Comparison of ENCODE assay signal across 8 cellular contexts in the genomic region with DNA sequence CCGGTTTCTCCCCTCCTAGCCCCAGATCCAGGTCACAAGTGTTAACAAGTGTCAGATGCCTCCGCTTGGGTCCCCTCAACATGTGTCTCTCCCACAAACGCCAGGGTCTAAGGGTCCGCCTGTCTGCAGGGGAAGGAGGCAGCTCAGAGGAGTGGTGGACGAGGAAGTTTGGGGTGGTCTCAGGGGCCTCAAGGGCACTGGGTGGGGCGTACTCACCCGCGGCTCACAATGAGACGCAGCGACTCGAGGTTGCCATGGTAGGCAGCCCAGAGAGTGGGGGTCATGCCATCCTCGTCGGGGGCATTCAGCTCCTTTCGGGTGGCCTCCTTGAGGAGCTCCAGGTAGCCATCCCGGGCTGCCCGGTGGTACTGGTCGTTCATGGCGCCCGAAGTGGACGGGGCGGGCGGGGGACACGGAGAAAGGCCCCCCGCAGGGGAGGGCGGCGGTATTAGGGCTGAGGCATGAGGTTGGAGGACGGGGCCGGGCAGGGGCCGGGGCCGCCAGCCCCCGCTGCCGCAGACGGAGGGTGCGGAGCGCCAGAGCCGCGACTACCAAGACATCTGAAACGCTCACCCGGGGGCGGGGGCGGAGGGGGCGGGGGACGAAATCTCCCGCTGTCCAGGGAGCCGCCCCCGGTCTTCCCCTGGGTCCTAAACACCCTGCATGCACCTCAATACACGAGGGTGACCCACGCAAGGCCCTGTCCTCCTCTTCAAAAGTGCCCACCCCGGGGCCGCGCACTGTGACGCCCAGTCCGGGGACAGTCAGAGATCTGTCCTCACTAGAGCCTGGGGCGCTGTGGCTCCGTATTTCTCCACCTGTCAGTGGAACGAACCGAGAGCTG. TPM values are rescaled to one million over a fixed set of nuclear protein-coding genes. Genes with fewer than 3 reads are reported as not detected.
DNase-seq lines count a peak whose midpoint lies in the region; ATAC-seq and TF ChIP-seq lines count a peak whose summit lies in the region.

USH1G (minus strand) TSS at position 562 of the 844 bp plus-strand sequence; CDS start at position 380, 182 bp downstream.

- no peaks in the 10 kb centered on the region for H3K36me3 Mint-ChIP-seq in CD8-positive, alpha-beta memory T cell
- peaks cover 0 to 3% (median 0%) of the 10 kb centered on the region in 5 donors for H3K36me3 Mint-ChIP-seq in naive thymus-derived CD4-positive, alpha-beta T cell

- no peak for TF ChIP-seq CTCF in Loucy (conservative IDR thresholded peaks at IDR 0.05; ENCODE audit: low read length)

- no peak within 1 kb of the TSS for H3K4me3 ChIP-seq in CD8-positive, alpha-beta memory T cell (ENCODE audit: low read length)
- no peak within 1 kb of the TSS for H3K4me3 ChIP-seq in Loucy (ENCODE audit: low read length, poor library complexity, severe bottlenecking)
- no peak within 1 kb of the TSS for H3K4me3 ChIP-seq in naive thymus-derived CD4-positive, alpha-beta T cell (ENCODE audit: low read length)

- POLR2A ChIA-PET in CD8-positive, alpha-beta memory T cell (lab: Charles Lee), result interaction anchor here (0.6 kb wide), 1 partner anchor 38 kb away, joined by 3 read pairs; no protein-coding TSS in a partner anchor
- POLR2A ChIA-PET in naive thymus-derived CD4-positive, alpha-beta T cell (lab: Charles Lee), result no interaction called here

- no peaks in the 10 kb centered on the region for H3K36me3 ChIP-seq in CD8-positive, alpha-beta memory T cell (ENCODE audit: insufficient read depth, low read length)
- H3K36me3 ChIP-seq in Loucy (ENCODE audit: insufficient read depth, low read length), result no peaks in the 10 kb centered on the region
- no peaks in the 10 kb centered on the region for H3K36me3 ChIP-seq in naive thymus-derived CD4-positive, alpha-beta T cell (ENCODE audit: control insufficient read depth in 2 of 3, insufficient read depth in 3 of 3, low read length in 3 of 3)

- H3K4me1 ChIP-seq in CD8-positive, alpha-beta memory T cell (ENCODE audit: insufficient read depth, low read length), result peaks cover 9% of the 10 kb centered on the region
- H3K4me1 ChIP-seq in Loucy (ENCODE audit: insufficient read depth, low read length, poor library complexity, severe bottlenecking), result no peaks in the 10 kb centered on the region
- peaks cover 3 to 12% of the 10 kb centered on the region in 2 donors for H3K4me1 ChIP-seq in naive thymus-derived CD4-positive, alpha-beta T cell (ENCODE audit: control insufficient read depth in 2 of 2, insufficient read depth in 2 of 2, low read length in 2 of 2)

- CTCF ChIA-PET in CD8-positive, alpha-beta memory T cell (lab: Charles Lee), result interaction anchor here (1.2 to 3.1 kb wide), 3 partner anchors 35 to 91 kb away, joined by 4 to 21 read pairs (median 14); no protein-coding TSS in a partner anchor
- CTCF ChIA-PET in naive thymus-derived CD4-positive, alpha-beta T cell (lab: Charles Lee), result interaction anchor here (1.1 to 1.7 kb wide), 2 partner anchors 35 to 279 kb away, joined by 3 to 11 read pairs; no protein-coding TSS in a partner anchor

- peak in 1 of 5 donors; percentile 6 for DNase-seq in CD8-positive, alpha-beta memory T cell
- DNase-seq in ecto neural progenitor cell (ENCODE audit: low spot score), result peak; percentile 66
- DNase-seq in naive thymus-derived CD4-positive, alpha-beta T cell, result peak in 1 of 9 donors; percentile 6
- no peak for DNase-seq in NK-92 treated with Interleukin-12 subunit alpha and Interleukin-12 subunit beta, amount 100 ng/mL, for 24 hours (lab: John Stamatoyannopoulos, UW)
- DNase-seq in stimulated activated naive CD4-positive, alpha-beta T cell treated with Interleukin-2 at 50 U/mL for 16 hours (lab: John Stamatoyannopoulos, UW), result no peak

- peak within 1 kb of the TSS in 6 of 7 donors; percentile 54 to 81 (median 63) for H3K4me3 Mint-ChIP-seq in CD8-positive, alpha-beta memory T cell
- peak within 1 kb of the TSS; percentile 23 to 76 (median 62) for H3K4me3 Mint-ChIP-seq in naive thymus-derived CD4-positive, alpha-beta T cell

- H3K27ac ChIP-seq in CD8-positive, alpha-beta memory T cell (ENCODE audit: low read depth, low read length), result no peak within 1 kb of the TSS
- no peak within 1 kb of the TSS for H3K27ac ChIP-seq in naive thymus-derived CD4-positive, alpha-beta T cell (ENCODE audit: low read depth, low read length)

- intact Hi-C loops in naive thymus-derived CD4-positive, alpha-beta T cell (cut with micrococcal nuclease), result loop anchor here (1.0 kb wide), 1 partner anchor 35 kb away; no protein-coding TSS in a partner anchor

- peak within 1 kb of the TSS; percentile 27; the same call in 1 of the 2 replicates for H2AFZ ChIP-seq in Loucy (ENCODE audit: low read length)

- no peaks in the 10 kb centered on the region for H3K9me2 ChIP-seq in Loucy (replicated peaks; ENCODE audit: low read depth, low read length)

- H3K27ac Mint-ChIP-seq in CD8-positive, alpha-beta memory T cell, result peak within 1 kb of the TSS in 1 of 8 donors; percentile 19
- peak within 1 kb of the TSS in 1 of 9 donors; percentile 48 for H3K27ac Mint-ChIP-seq in naive thymus-derived CD4-positive, alpha-beta T cell

- peak; percentile 39 for ATAC-seq in naive thymus-derived CD4-positive, alpha-beta T cell
- ATAC-seq in HG03045 (IDR thresholded peaks at IDR 0.05; ENCODE audit: unreplicated experiment) (no peak), HG03196 (IDR thresholded peaks at IDR 0.05; ENCODE audit: unreplicated experiment) (no peak)

- peaks cover 38 to 68% of the 10 kb centered on the region in 2 donors for H3K27me3 Mint-ChIP-seq in CD8-positive, alpha-beta memory T cell
- peaks cover 31 to 67% (median 40%) of the 10 kb centered on the region in 5 donors for H3K27me3 Mint-ChIP-seq in naive thymus-derived CD4-positive, alpha-beta T cell

- H3F3A ChIP-seq in Loucy (ENCODE audit: low read depth), result no peaks in the 10 kb centered on the region

- H4K20me1 ChIP-seq in Loucy (ENCODE audit: insufficient read depth, low read length, poor library complexity, severe bottlenecking), result no peaks in the 10 kb centered on the region

- no peaks in the 10 kb centered on the region for H3K9me3 Mint-ChIP-seq in CD8-positive, alpha-beta memory T cell
- no peaks in the 10 kb centered on the region for H3K9me3 Mint-ChIP-seq in naive thymus-derived CD4-positive, alpha-beta T cell

- no peaks in the 10 kb centered on the region for H3K9me3 ChIP-seq in CD8-positive, alpha-beta memory T cell (ENCODE audit: low read length)
- no peaks in the 10 kb centered on the region for H3K9me3 ChIP-seq in Loucy (ENCODE audit: insufficient read depth, low read depth, low read length)
- H3K9me3 ChIP-seq in naive thymus-derived CD4-positive, alpha-beta T cell (ENCODE audit: control insufficient read depth in 2 of 3, low read length in 3 of 3), result no peaks in the 10 kb centered on the region

- H3K27me3 ChIP-seq in CD8-positive, alpha-beta memory T cell (ENCODE audit: insufficient read depth, low read length, poor library complexity, severe bottlenecking), result peaks cover 33% of the 10 kb centered on the region
- H3K27me3 ChIP-seq in Loucy (ENCODE audit: insufficient read depth, low read length, poor library complexity, severe bottlenecking), result no peaks in the 10 kb centered on the region
- peaks cover 0 to 11% of the 10 kb centered on the region in 2 donors for H3K27me3 ChIP-seq in naive thymus-derived CD4-positive, alpha-beta T cell (ENCODE audit: control insufficient read depth in 2 of 2, insufficient read depth in 2 of 2, low read length in 2 of 2)

- H3K9ac ChIP-seq in Loucy (ENCODE audit: low read depth, low read length, poor library complexity, severe bottlenecking), result no peak within 1 kb of the TSS

- H3K4me1 Mint-ChIP-seq in CD8-positive, alpha-beta memory T cell, result peaks cover 0 to 27% (median 5%) of the 10 kb centered on the region in 3 donors
- peaks cover 2 to 21% (median 6%) of the 10 kb centered on the region in 7 donors for H3K4me1 Mint-ChIP-seq in naive thymus-derived CD4-positive, alpha-beta T cell

- no peak within 1 kb of the TSS for H3K4me2 ChIP-seq in Loucy (ENCODE audit: low read depth, low read length, poor library complexity, severe bottlenecking)

- H3K79me2 ChIP-seq in Loucy (ENCODE audit: insufficient read depth, low read length), result no peaks in the 10 kb centered on the region

RNA-seq across cellular contexts. Expression of gene USH1G, which starts in this region (rescaled TPM):
- not detected for total RNA-seq in CD8-positive, alpha-beta memory T cell
- polyA plus RNA-seq in CD8-positive, alpha-beta memory T cell, result not detected
- not detected for total RNA-seq in naive thymus-derived CD4-positive, alpha-beta T cell
- polyA plus RNA-seq in naive thymus-derived CD4-positive, alpha-beta T cell, result not detected

Comparison
In these comparisons a context has a peak if more than half of its experiments do, and no peak if none do; other contexts are left out.
1. Peak in ATAC-seq in naive thymus-derived CD4-positive, alpha-beta T cell; RNA of the gene not detected or under 1 TPM.